8 cellular contexts compared by ENCODE assay signal in the genomic region with DNA sequence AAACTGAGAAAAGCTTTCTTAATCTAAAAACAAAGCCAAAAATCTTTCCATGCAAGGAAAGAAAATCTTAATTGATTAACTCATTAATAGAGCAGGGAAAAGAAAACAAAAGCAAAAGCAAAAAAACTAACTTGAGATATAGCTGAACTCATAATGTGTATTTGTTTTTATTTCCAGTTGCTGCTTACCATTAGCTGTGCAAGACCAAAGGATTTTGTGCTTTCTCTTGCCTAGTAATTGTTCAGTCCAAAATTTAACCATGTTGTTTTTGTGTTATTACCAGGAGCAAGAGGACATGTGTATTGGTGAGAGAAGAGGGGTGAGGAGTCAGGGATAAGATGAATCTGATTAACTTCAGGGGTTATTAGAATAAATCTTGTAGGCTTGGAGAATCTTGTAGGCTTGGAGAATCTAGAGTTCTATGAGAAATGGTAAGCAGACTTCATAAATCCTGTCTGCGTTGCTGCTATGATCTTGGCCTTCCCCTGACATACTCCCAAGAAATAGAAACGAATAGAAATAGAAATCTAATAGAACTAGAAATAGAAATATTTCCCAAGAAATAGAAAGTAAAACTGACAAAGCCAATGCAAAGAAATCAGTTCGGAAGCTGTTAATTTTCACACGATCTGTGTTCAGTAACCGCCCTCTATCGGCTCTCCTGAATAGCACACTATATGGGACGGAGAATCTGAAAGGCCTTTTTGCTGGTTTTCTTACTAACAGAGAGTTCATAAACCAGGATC.
DNase-seq lines count a peak whose midpoint lies in the region; ATAC-seq and TF ChIP-seq lines count a peak whose summit lies in the region.

No MANE protein-coding gene starts in this region.

- peak overlapping the region; percentile 80 for H3K4me3 Mint-ChIP-seq in activated CD4-positive, alpha-beta T cell treated with anti-CD3 and anti-CD28 coated beads, Interleukin-2, amount 10 ng/mL, durations not matched to agents 24 days and 14 days
- peak overlapping the region; percentile 50 to 61 (median 56) for H3K4me3 Mint-ChIP-seq in nephron

- DNase-seq in 8988T (peak; percentile 23), GM12865 (ENCODE audit: low read depth) (peak; percentile 81), NCI-H2081 (lab: John Stamatoyannopoulos, UW) (peak; percentile 54 to 78), esophagus muscularis mucosa (ENCODE audit: extremely low spot score) (peak; percentile 88)
- DNase-seq in activated CD4-positive, alpha-beta T cell treated with anti-CD3 and anti-CD28 coated beads, Interleukin-2, amount 10 ng/mL, durations not matched to agents 24 days and 14 days = peak; percentile 87

- TF ChIP-seq CTCF in GM12865 (IDR thresholded peaks at IDR 0.05; ENCODE audit: insufficient read depth, low read depth, low read length, missing control alignments) (peak; percentile 84), esophagus muscularis mucosa (IDR thresholded peaks at IDR 0.05) (peak; percentile 63 to 82 (median 67)), nephron (IDR thresholded peaks at IDR 0.05; ENCODE audit: unreplicated experiment in 3 of 3) (peak; percentile 64 to 72 (median 64))

- WGBS in esophagus muscularis mucosa = 30% methylated on average over 7 of the region's 7 CpGs

- H3K4me1 Mint-ChIP-seq in activated CD4-positive, alpha-beta T cell treated with anti-CD3 and anti-CD28 coated beads, Interleukin-2, amount 10 ng/mL, durations not matched to agents 24 days and 14 days = peaks cover 57% of the 10 kb centered on the region
- peaks cover 23% of the 10 kb centered on the region for H3K4me1 Mint-ChIP-seq in nephron

- no peak for TF ChIP-seq EP300 in esophagus muscularis mucosa (IDR thresholded peaks at IDR 0.05)

- intact Hi-C loops in activated CD4-positive, alpha-beta T cell treated with anti-CD3 and anti-CD28 coated beads, Interleukin-2, amount 10 ng/mL, durations not matched to agents 24 days and 14 days (cut with micrococcal nuclease) = loop anchor here (1.0 to 10.0 kb wide), 5 partner anchors 27 to 1341 kb away; no protein-coding TSS in a partner anchor
- intact Hi-C loops in esophagus muscularis mucosa (cut with DNase I) = loop anchor here (5.0 kb wide), 1 partner anchor 109 kb away; no protein-coding TSS in a partner anchor

- peaks cover 16% of the 10 kb centered on the region for H3K36me3 Mint-ChIP-seq in activated CD4-positive, alpha-beta T cell treated with anti-CD3 and anti-CD28 coated beads, Interleukin-2, amount 10 ng/mL, durations not matched to agents 24 days and 14 days (ENCODE audit: low read depth)
- H3K36me3 Mint-ChIP-seq in nephron (ENCODE audit: low read depth) = no peaks in the 10 kb centered on the region

- peak overlapping the region; percentile 41 to 76 (median 58) for H3K27ac ChIP-seq in esophagus muscularis mucosa (replicated peaks in 1 of 4)

- no peak for TF ChIP-seq POLR2A in esophagus muscularis mucosa (IDR thresholded peaks at IDR 0.05; ENCODE audit: low read depth)

- H3K36me3 ChIP-seq in esophagus muscularis mucosa = no peaks in the 10 kb centered on the region

- H3K27ac Mint-ChIP-seq in activated CD4-positive, alpha-beta T cell treated with anti-CD3 and anti-CD28 coated beads, Interleukin-2, amount 10 ng/mL, durations not matched to agents 24 days and 14 days = peak overlapping the region; percentile 68
- H3K27ac Mint-ChIP-seq in nephron = peak overlapping the region; percentile 64 to 83 (median 74)

- no peaks in the 10 kb centered on the region for H3K27me3 ChIP-seq in esophagus muscularis mucosa

- H3K4me3 ChIP-seq in GM12865 (ENCODE audit: low read depth, low read length) = peak overlapping the region; percentile 54
- H3K4me3 ChIP-seq in esophagus muscularis mucosa = peak overlapping the region; percentile 30 to 46 (median 34)

- H3K27me3 Mint-ChIP-seq in activated CD4-positive, alpha-beta T cell treated with anti-CD3 and anti-CD28 coated beads, Interleukin-2, amount 10 ng/mL, durations not matched to agents 24 days and 14 days = peaks cover 3% of the 10 kb centered on the region
- H3K27me3 Mint-ChIP-seq in nephron (ENCODE audit: low read depth) = no peaks in the 10 kb centered on the region

- ATAC-seq in HG02623 (IDR thresholded peaks at IDR 0.05; ENCODE audit: unreplicated experiment) (peak; percentile 28), HG02970 (IDR thresholded peaks at IDR 0.05; ENCODE audit: low FRiP score, unreplicated experiment) (no peak)

- H3K9me3 ChIP-seq in esophagus muscularis mucosa = no peaks in the 10 kb centered on the region

- H3K4me1 ChIP-seq in esophagus muscularis mucosa = peaks cover 16 to 24% (median 20%) of the 10 kb centered on the region in 4 donors

- H3K9me3 Mint-ChIP-seq in activated CD4-positive, alpha-beta T cell treated with anti-CD3 and anti-CD28 coated beads, Interleukin-2, amount 10 ng/mL, durations not matched to agents 24 days and 14 days = peaks cover 5% of the 10 kb centered on the region
- peaks cover 2% of the 10 kb centered on the region for H3K9me3 Mint-ChIP-seq in nephron

Comparison
In these comparisons a context has a peak if more than half of its experiments do, and no peak if none do; other contexts are left out.
1. DNase-seq: peak in every context shown above with its lines; median percentile 88 in esophagus muscularis mucosa; 87 in activated CD4-positive, alpha-beta T cell treated with anti-CD3 and anti-CD28 coated beads, Interleukin-2, amount 10 ng/mL, durations not matched to agents 24 days and 14 days; 81 in GM12865; 66 in NCI-H2081; 23 in 8988T.